Comparison of ENCODE assay signal across 19 cellular contexts in genomic region chr5:5278201-5278814, GRCh38.
DNase-seq lines count a peak whose midpoint lies in the region; FAIRE-seq and TF ChIP-seq lines count a peak whose summit lies in the region.
"Had no signal": no experiment of that assay in that cellular context is flagged by ENCODE, and none has a peak within 500 bp of the region (broad histone marks: within the 10 kb centered on the region; RNA-seq: fewer than 3 reads in every experiment).

No MANE protein-coding gene starts in this region.

- POLR2A ChIA-PET in HEK293T (lab: Yijun Ruan, JAX): interaction anchor here (1.0 kb wide), 1 partner anchor 8 kb away, joined by 4 read pairs; no protein-coding TSS in a partner anchor

- peak; percentile 31 for FAIRE-seq in HTR-8/SVneo (lab: Jason Lieb, UNC)
- FAIRE-seq in RCC 7860 (lab: Jason Lieb, UNC): no peak
- FAIRE-seq: A204.1, GM12892, GM18507 had no signal

- peaks cover 11% of the 10 kb centered on the region for H3K4me1 Mint-ChIP-seq in nephron
- no peaks in the 10 kb centered on the region for H3K4me1 Mint-ChIP-seq in activated naive CD4-positive, alpha-beta T cell treated with anti-CD3 and anti-CD28 coated beads for 36 hours (ENCODE audit: low read depth)

- no peak overlapping the region for H3K4me3 Mint-ChIP-seq in nephron
- no peak overlapping the region for H3K4me3 Mint-ChIP-seq in activated naive CD4-positive, alpha-beta T cell treated with anti-CD3 and anti-CD28 coated beads for 36 hours
- H3K4me3 Mint-ChIP-seq: CD4-positive, alpha-beta T cell had no signal

- H3K9me3 Mint-ChIP-seq in nephron: peaks cover 3% of the 10 kb centered on the region
- H3K9me3 Mint-ChIP-seq in activated naive CD4-positive, alpha-beta T cell treated with anti-CD3 and anti-CD28 coated beads for 36 hours: peaks cover 4% of the 10 kb centered on the region
- H3K9me3 Mint-ChIP-seq: CD4-positive, alpha-beta T cell had no signal

- H3K27me3 Mint-ChIP-seq in nephron (ENCODE audit: low read depth): no peaks in the 10 kb centered on the region
- no peaks in the 10 kb centered on the region for H3K27me3 Mint-ChIP-seq in activated naive CD4-positive, alpha-beta T cell treated with anti-CD3 and anti-CD28 coated beads for 36 hours (ENCODE audit: low read depth)

- DNase-seq in HTR-8/SVneo (ENCODE audit: insufficient read length, low spot score) (no peak), RCC 7860 (ENCODE audit: low spot score) (peak; percentile 41), kidney glomerular epithelial cell (lab: John Stamatoyannopoulos, UW) (peak; percentile 84), HEK293T (ENCODE audit: extremely low spot score) (no peak), NCI-H2107 (lab: John Stamatoyannopoulos, UW) (no peak)
- no peak for DNase-seq in activated naive CD4-positive, alpha-beta T cell treated with anti-CD3 and anti-CD28 coated beads for 36 hours
- DNase-seq in activated CD4-positive, CD25-positive, alpha-beta regulatory T cell (lab: John Stamatoyannopoulos, UW): no peak
- DNase-seq: AML-193; Caco-2; CD4-positive, alpha-beta T cell; DMS153; DMS79; GDM1; GOT3; H7 had no signal

- TF ChIP-seq CTCF in nephron (IDR thresholded peaks at IDR 0.05; ENCODE audit: unreplicated experiment in 3 of 3): no peak

- CTCF ChIA-PET in HEK293T (lab: Yijun Ruan, JAX): no interaction called here
- CTCF ChIA-PET in activated naive CD4-positive, alpha-beta T cell treated with anti-CD3 and anti-CD28 coated beads for 36 hours (lab: Charles Lee): no interaction called here

- peak overlapping the region; percentile 15 to 27 (median 18) for H3K27ac Mint-ChIP-seq in nephron
- H3K27ac Mint-ChIP-seq in activated naive CD4-positive, alpha-beta T cell treated with anti-CD3 and anti-CD28 coated beads for 36 hours: no peak overlapping the region
- H3K27ac Mint-ChIP-seq: CD4-positive, alpha-beta T cell had no signal

- peaks cover 8% of the 10 kb centered on the region for H3K36me3 Mint-ChIP-seq in nephron (ENCODE audit: low read depth)
- H3K36me3 Mint-ChIP-seq in activated naive CD4-positive, alpha-beta T cell treated with anti-CD3 and anti-CD28 coated beads for 36 hours (ENCODE audit: low read depth): no peaks in the 10 kb centered on the region

- intact Hi-C loops in activated naive CD4-positive, alpha-beta T cell treated with anti-CD3 and anti-CD28 coated beads for 36 hours (cut with micrococcal nuclease): no loop called here

TF ChIP-seq in HEK293T, 16 proteins besides CTCF, POLR2A, EP300 and RAD21:
- no peak for TF ChIP-seq BHLHE40 (IDR thresholded peaks at IDR 0.05; ENCODE audit: borderline replicate concordance)
- TF ChIP-seq, protein P1, sequence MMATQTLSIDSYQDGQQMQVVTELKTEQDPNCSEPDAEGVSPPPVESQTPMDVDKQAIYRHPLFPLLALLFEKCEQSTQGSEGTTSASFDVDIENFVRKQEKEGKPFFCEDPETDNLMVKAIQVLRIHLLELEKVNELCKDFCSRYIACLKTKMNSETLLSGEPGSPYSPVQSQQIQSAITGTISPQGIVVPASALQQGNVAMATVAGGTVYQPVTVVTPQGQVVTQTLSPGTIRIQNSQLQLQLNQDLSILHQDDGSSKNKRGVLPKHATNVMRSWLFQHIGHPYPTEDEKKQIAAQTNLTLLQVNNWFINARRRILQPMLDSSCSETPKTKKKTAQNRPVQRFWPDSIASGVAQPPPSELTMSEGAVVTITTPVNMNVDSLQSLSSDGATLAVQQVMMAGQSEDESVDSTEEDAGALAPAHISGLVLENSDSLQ (IDR thresholded peaks at IDR 0.05): no peak
- TF ChIP-seq CTBP1 (IDR thresholded peaks at IDR 0.05; ENCODE audit: borderline replicate concordance): no peak
- TF ChIP-seq L3MBTL2 (conservative IDR thresholded peaks at IDR 0.05): no peak
- TF ChIP-seq ZNF384 (IDR thresholded peaks at IDR 0.05): no peak
- TF ChIP-seq HDGF (IDR thresholded peaks at IDR 0.05; ENCODE audit: borderline replicate concordance): no peak
- no peak for TF ChIP-seq SP1 (IDR thresholded peaks at IDR 0.05)
- TF ChIP-seq SUZ12 (IDR thresholded peaks at IDR 0.05): no peak
- TF ChIP-seq FOXK2 (IDR thresholded peaks at IDR 0.05): no peak
- no peak for TF ChIP-seq TARDBP (IDR thresholded peaks at IDR 0.05)
- no peak for TF ChIP-seq NFRKB (IDR thresholded peaks at IDR 0.05)
- TF ChIP-seq FOXM1 (IDR thresholded peaks at IDR 0.05; ENCODE audit: borderline replicate concordance): no peak
- TF ChIP-seq ELF4 (IDR thresholded peaks at IDR 0.05): no peak
- TF ChIP-seq FOXA1 (IDR thresholded peaks at IDR 0.05): no peak
- no peak for TF ChIP-seq LEF1 (IDR thresholded peaks at IDR 0.05; ENCODE audit: borderline replicate concordance)
TF ChIP-seq in HEK293T: peak in this region for 0.

Comparison
In these comparisons a context has a peak if more than half of its experiments do, and no peak if none do; other contexts are left out.
1. DNase-seq: peak in RCC 7860 (single experiment) and kidney glomerular epithelial cell (single experiment); none in HTR-8/SVneo (single experiment), HEK293T (single experiment), NCI-H2107 (single experiment), activated naive CD4-positive, alpha-beta T cell treated with anti-CD3 and anti-CD28 coated beads for 36 hours (single experiment) and activated CD4-positive, CD25-positive, alpha-beta regulatory T cell (0 of 4).